Comparison of ENCODE assay signal across 27 cellular contexts in the genomic region with DNA sequence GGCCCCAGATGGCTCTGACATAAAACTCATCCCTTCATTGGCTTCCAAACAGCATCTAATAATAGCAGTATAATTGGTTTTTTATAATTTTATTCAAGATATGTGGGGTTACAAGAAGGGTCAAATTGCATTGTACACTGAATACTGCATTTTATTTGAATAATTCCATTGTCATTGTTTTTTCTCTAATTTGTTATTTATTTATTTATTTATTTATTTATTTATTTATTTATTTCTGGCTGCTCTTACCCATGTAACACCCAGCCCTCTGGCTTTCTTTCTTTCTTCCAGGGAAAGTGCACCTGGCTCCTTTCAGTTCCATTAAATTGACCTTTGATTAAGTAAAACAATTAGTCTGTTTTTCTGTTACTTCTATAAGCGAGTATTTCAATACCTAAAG.
"Had no signal": no experiment of that assay in that cellular context is flagged by ENCODE, and none has a peak within 500 bp of the region (broad histone marks: within the 10 kb centered on the region; RNA-seq: fewer than 3 reads in every experiment).

No MANE protein-coding gene starts in this region.

- FAIRE-seq: urothelium cell line had no signal

- DNase-seq: stimulated activated CD4-positive, alpha-beta T cell treated with anti-CD3 and anti-CD28 coated beads, Interleukin-2, amount 100 ng/mL, for 48 hours; stimulated activated CD4-positive, alpha-beta T cell treated with anti-CD3 and anti-CD28 coated beads, Interleukin-4, amount 100 ng/mL, for 1 hour; stimulated activated CD4-positive, alpha-beta T cell treated with anti-CD3 and anti-CD28 coated beads, Interleukin-4, amount 100 ng/mL, for 24 hours; stimulated activated CD4-positive, alpha-beta T cell treated with anti-CD3 and anti-CD28 coated beads, Interleukin-4, amount 100 ng/mL, for 4 hours; stimulated activated CD8-positive, alpha-beta memory T cell treated with anti-CD3 and anti-CD28 coated beads, Interleukin-4, amount 100 ng/mL, for 48 hours; stimulated activated naive B cell treated with anti-CD40 and anti-IgM and Interleukin-4, amounts not matched to agents 10 μg/mL and 1 μg/mL and 100 μg/mL, for 72 hours; stimulated activated naive CD4-positive, alpha-beta T cell; stimulated activated naive CD4-positive, alpha-beta T cell treated with Interleukin-2 at 50 U/mL for 16 hours; stimulated activated naive CD8-positive, alpha-beta T cell treated with anti-CD3 and anti-CD28 coated beads, Interleukin-15, amount 100 ng/mL, for 72 hours; stimulated activated naive CD8-positive, alpha-beta T cell treated with anti-CD3 and anti-CD28 coated beads, Interleukin-15, Interleukin-2, amounts not matched to agents 100 U/mL and 50 U/mL, for 24 hours; stomach; substantia nigra; testis; thyroid gland; tibial artery; transverse colon; trophoblast cell; upper lobe of left lung; upper lobe of right lung; uterus had no signal

- ATAC-seq: stimulated activated effector memory CD8-positive, alpha-beta T cell treated with anti-CD3 and anti-CD28 coated beads, Interleukin-12 subunit alpha, Interleukin-12 subunit beta, amount 100 ng/mL, for 72 hours; stimulated activated memory B cell treated with anti-CD40 and anti-IgM and Interleukin-4, amounts not matched to agents 10 μg/mL and 1 μg/mL and 100 μg/mL, for 72 hours; stimulated activated naive B cell treated with anti-CD40 and anti-IgM and Interleukin-4, amounts not matched to agents 10 μg/mL and 1 μg/mL and 100 μg/mL, for 72 hours; stimulated activated naive CD8-positive, alpha-beta T cell treated with anti-CD3 and anti-CD28 coated beads, Interleukin-15, amount 100 ng/mL, for 72 hours; stimulated activated naive CD8-positive, alpha-beta T cell treated with anti-CD3 and anti-CD28 coated beads, Interleukin-15, Interleukin-2, amounts not matched to agents 100 U/mL and 50 U/mL, for 24 hours; upper lobe of right lung had no signal

- H3K27ac ChIP-seq: stomach, suprapubic skin, testis, thoracic aorta, thyroid gland, tibial artery, tibial nerve, transverse colon, upper lobe of left lung, upper lobe of right lung, uterus, vagina had no signal

- H3K27me3 ChIP-seq: stomach, suprapubic skin, testis, thyroid gland, tibial artery, tibial nerve, transverse colon, upper lobe of left lung, upper lobe of right lung, uterus, vagina had no signal

- H3K4me3 ChIP-seq: stomach, suprapubic skin, testis, thoracic aorta, thyroid gland, tibial artery, tibial nerve, transverse colon, upper lobe of left lung, upper lobe of right lung, uterus, vagina had no signal

- H3K4me1 ChIP-seq: stomach, suprapubic skin, testis, thyroid gland, tibial artery, tibial nerve, transverse colon, upper lobe of left lung, upper lobe of right lung, uterus, vagina had no signal

- H3K9me3 ChIP-seq: suprapubic skin, testis, thoracic aorta, thyroid gland, tibial artery, tibial nerve, transverse colon, upper lobe of left lung, upper lobe of right lung, uterus, vagina had no signal

- H3K36me3 ChIP-seq: stomach, suprapubic skin, thoracic aorta, thyroid gland, tibial artery, tibial nerve, transverse colon, upper lobe of left lung, upper lobe of right lung, uterus, vagina had no signal
